Comparison of ENCODE assay signal across 1 cellular context in the genomic region with DNA sequence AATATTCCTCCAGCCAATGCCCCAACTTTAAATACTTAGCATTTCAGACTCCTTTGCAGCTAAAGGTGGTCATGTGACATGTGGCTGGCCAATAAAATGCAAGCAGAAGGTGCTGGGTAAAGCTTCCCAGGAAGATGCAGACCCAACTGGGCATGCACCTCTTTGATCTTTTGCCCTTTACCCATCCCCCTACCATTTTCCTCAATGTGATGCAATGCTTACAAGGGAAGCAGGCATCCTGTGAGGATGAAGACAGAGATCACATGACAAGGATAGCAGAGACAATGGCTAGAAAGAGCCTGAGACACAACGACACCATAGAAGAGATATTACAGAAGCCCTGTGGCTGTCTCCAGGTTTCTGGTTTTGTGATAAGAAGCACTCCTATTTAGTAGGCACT.
TF ChIP-seq lines count a peak whose summit lies in the region.

No MANE protein-coding gene starts in this region.

TF ChIP-seq in WTC11, 78 proteins besides CTCF, POLR2A, EP300 and RAD21 (continued from another document):
- TF ChIP-seq, protein P1, sequence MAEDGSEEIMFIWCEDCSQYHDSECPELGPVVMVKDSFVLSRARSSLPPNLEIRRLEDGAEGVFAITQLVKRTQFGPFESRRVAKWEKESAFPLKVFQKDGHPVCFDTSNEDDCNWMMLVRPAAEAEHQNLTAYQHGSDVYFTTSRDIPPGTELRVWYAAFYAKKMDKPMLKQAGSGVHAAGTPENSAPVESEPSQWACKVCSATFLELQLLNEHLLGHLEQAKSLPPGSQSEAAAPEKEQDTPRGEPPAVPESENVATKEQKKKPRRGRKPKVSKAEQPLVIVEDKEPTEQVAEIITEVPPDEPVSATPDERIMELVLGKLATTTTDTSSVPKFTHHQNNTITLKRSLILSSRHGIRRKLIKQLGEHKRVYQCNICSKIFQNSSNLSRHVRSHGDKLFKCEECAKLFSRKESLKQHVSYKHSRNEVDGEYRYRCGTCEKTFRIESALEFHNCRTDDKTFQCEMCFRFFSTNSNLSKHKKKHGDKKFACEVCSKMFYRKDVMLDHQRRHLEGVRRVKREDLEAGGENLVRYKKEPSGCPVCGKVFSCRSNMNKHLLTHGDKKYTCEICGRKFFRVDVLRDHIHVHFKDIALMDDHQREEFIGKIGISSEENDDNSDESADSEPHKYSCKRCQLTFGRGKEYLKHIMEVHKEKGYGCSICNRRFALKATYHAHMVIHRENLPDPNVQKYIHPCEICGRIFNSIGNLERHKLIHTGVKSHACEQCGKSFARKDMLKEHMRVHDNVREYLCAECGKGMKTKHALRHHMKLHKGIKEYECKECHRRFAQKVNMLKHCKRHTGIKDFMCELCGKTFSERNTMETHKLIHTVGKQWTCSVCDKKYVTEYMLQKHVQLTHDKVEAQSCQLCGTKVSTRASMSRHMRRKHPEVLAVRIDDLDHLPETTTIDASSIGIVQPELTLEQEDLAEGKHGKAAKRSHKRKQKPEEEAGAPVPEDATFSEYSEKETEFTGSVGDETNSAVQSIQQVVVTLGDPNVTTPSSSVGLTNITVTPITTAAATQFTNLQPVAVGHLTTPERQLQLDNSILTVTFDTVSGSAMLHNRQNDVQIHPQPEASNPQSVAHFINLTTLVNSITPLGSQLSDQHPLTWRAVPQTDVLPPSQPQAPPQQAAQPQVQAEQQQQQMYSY (CRISPR knock-in tag; IDR thresholded peaks at IDR 0.05): no peak
- no peak for TF ChIP-seq TCF7 (CRISPR knock-in tag; IDR thresholded peaks at IDR 0.05; ENCODE audit: low read depth)
